ENCODE assay signal across 1 cellular context in the genomic region with DNA sequence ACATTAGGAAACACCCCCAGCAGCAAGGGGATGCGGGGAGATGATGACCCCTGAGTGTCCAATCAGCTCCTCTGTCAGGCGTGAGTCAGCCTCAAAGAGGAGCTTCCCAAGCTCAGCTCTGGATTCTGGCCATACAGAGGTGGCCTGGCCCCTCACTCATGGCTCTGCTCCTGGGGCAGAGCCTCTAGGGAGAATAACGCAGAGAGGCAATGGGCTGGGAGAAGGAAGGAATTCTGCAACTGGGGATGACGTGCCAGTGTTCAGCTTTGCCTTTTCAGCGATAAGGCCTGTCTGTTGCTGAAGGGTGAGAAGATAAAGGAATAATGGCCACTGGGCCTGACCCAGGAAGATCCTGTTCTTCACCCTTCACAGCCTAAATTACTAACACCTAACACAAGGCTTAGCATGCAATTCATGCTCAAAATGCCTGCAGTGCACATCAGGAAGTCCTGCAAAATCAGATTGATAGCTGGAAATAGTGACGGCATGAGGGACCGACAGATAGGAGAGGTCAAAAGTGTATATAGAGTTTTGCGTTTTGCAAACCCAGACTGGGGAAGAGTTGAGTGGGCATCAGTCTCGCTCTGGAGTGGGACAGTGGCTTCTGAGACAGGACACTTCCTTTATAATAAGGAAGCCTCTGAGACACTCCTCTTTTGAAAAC.
TF ChIP-seq lines count a peak whose summit lies in the region.

No MANE protein-coding gene starts in this region.

TF ChIP-seq in K562, 482 proteins besides CTCF, POLR2A, EP300 and RAD21 (continued from another document and continues in another):
- TF ChIP-seq, protein P1, sequence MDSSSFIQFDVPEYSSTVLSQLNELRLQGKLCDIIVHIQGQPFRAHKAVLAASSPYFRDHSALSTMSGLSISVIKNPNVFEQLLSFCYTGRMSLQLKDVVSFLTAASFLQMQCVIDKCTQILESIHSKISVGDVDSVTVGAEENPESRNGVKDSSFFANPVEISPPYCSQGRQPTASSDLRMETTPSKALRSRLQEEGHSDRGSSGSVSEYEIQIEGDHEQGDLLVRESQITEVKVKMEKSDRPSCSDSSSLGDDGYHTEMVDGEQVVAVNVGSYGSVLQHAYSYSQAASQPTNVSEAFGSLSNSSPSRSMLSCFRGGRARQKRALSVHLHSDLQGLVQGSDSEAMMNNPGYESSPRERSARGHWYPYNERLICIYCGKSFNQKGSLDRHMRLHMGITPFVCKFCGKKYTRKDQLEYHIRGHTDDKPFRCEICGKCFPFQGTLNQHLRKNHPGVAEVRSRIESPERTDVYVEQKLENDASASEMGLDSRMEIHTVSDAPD (CRISPR knock-in tag; IDR thresholded peaks at IDR 0.05): no peak
- TF ChIP-seq NR2C2 (CRISPR knock-in tag; IDR thresholded peaks at IDR 0.05) (no peak), NR2C2 (tag; IDR thresholded peaks at IDR 0.05) (peak; percentile 48), ZNF263 (CRISPR knock-in tag; IDR thresholded peaks at IDR 0.05; ENCODE audit: borderline replicate concordance) (0 out of 2 replicates have a peak, but pooled peaks have one; percentile 19), CTBP1 (IDR thresholded peaks at IDR 0.05; ENCODE audit: borderline replicate concordance) (peak; percentile 47; the same call in 1 of the 2 replicates), SNAPC5 (CRISPR knock-in tag; IDR thresholded peaks at IDR 0.05) (no peak), CREM (IDR thresholded peaks at IDR 0.05; ENCODE audit: low read depth) (peak; percentile 77; the same call in 1 of the 2 replicates), MECOM (CRISPR knock-in tag; IDR thresholded peaks at IDR 0.05) (peak; percentile 37), ATF1 (CRISPR knock-in tag; IDR thresholded peaks at IDR 0.05) (no peak), ATF1 (tag; IDR thresholded peaks at IDR 0.05) (peak; percentile 66), MEIS2 (IDR thresholded peaks at IDR 0.05; ENCODE audit: partially characterized antibody) (peak; percentile 59), XRCC3 (IDR thresholded peaks at IDR 0.05) (no peak), GABPB1 (CRISPR knock-in tag; IDR thresholded peaks at IDR 0.05) (0 out of 2 replicates have a peak, but pooled peaks have one; percentile 4), ZBTB17 (CRISPR knock-in tag; IDR thresholded peaks at IDR 0.05) (no peak; the same call in 1 of the 2 replicates), TEAD4 (IDR thresholded peaks at IDR 0.05; ENCODE audit: low read length) (peak; percentile 73), TEAD4 (CRISPR knock-in tag; IDR thresholded peaks at IDR 0.05; ENCODE audit: borderline replicate concordance) (peak; percentile 10; the same call in 1 of the 2 replicates), STAT5B (CRISPR knock-in tag; IDR thresholded peaks at IDR 0.05) (no peak), CEBPG (CRISPR knock-in tag; IDR thresholded peaks at IDR 0.05) (0 out of 2 replicates have a peak, but pooled peaks have one; percentile 6), CEBPG (tag; conservative IDR thresholded peaks at IDR 0.05 in 1 of 2, IDR thresholded peaks at IDR 0.05 in 1 of 2) (no peak), NFE2 (IDR thresholded peaks at IDR 0.05; ENCODE audit: low read depth) (peak; percentile 32; the same call in 1 of the 2 replicates), DPF2 (IDR thresholded peaks at IDR 0.05) (peak; percentile 31; the same call in 1 of the 2 replicates), ZFX (CRISPR knock-in tag; IDR thresholded peaks at IDR 0.05) (no peak), ARID1B (IDR thresholded peaks at IDR 0.05) (peak; percentile 82), JUND (IDR thresholded peaks at IDR 0.05; ENCODE audit: borderline replicate concordance, low read depth, low read length) (no peak), JUND (tag; IDR thresholded peaks at IDR 0.05; ENCODE audit: borderline replicate concordance, low read depth, low read length) (peak; percentile 68; the same call in 2 of the 3 replicates), SOX6 (IDR thresholded peaks at IDR 0.05) (peak; percentile 23; the same call in 1 of the 2 replicates), CBFA2T2 (conservative IDR thresholded peaks at IDR 0.05) (peak; percentile 55), MYNN (IDR thresholded peaks at IDR 0.05) (peak; percentile 16; the same call in 1 of the 2 replicates), MYNN (CRISPR knock-in tag; IDR thresholded peaks at IDR 0.05) (no peak), SMARCA4 (IDR thresholded peaks at IDR 0.05) (peak; percentile 60), YY1 (IDR thresholded peaks at IDR 0.05; ENCODE audit: borderline replicate concordance in 1 of 3, control insufficient read depth in 1 of 3, extremely low read depth in 1 of 3, insufficient read depth in 3 of 3, insufficient read length in 1 of 3, insufficient replicate concordance in 2 of 3, low read depth in 1 of 3, low read length in 2 of 3) (peak in 1 of 3 experiments; percentile 62), SP2 (IDR thresholded peaks at IDR 0.05; ENCODE audit: extremely low read depth, low read depth, low read length, poor library complexity, severe bottlenecking) (no peak), RCOR1 (IDR thresholded peaks at IDR 0.05; ENCODE audit: borderline replicate concordance in 1 of 2, low read depth in 2 of 2, low read length in 2 of 2) (peak in 1 of 2 experiments; percentile 65; a peak in 2 of 4 replicates), RBBP5 (IDR thresholded peaks at IDR 0.05; ENCODE audit: borderline replicate concordance, insufficient read depth, low read length, poor library complexity, severe bottlenecking) (no peak), POLR2AphosphoS5 (IDR thresholded peaks at IDR 0.05; ENCODE audit: control insufficient read depth, insufficient read depth, low read depth, low read length) (peak; percentile 33; the same call in 1 of the 2 replicates), NCOR1 (IDR thresholded peaks at IDR 0.05) (peak; percentile 52), DMBX1 (CRISPR knock-in tag; IDR thresholded peaks at IDR 0.05; ENCODE audit: borderline replicate concordance) (no peak), CBFA2T3 (IDR thresholded peaks at IDR 0.05) (peak; percentile 79), TAL1 (IDR thresholded peaks at IDR 0.05) (peak; percentile 54; the same call in 1 of the 2 replicates)
- TF ChIP-seq, protein P2, sequence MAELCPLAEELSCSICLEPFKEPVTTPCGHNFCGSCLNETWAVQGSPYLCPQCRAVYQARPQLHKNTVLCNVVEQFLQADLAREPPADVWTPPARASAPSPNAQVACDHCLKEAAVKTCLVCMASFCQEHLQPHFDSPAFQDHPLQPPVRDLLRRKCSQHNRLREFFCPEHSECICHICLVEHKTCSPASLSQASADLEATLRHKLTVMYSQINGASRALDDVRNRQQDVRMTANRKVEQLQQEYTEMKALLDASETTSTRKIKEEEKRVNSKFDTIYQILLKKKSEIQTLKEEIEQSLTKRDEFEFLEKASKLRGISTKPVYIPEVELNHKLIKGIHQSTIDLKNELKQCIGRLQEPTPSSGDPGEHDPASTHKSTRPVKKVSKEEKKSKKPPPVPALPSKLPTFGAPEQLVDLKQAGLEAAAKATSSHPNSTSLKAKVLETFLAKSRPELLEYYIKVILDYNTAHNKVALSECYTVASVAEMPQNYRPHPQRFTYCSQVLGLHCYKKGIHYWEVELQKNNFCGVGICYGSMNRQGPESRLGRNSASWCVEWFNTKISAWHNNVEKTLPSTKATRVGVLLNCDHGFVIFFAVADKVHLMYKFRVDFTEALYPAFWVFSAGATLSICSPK (IDR thresholded peaks at IDR 0.05; ENCODE audit: borderline replicate concordance): no peak
- TF ChIP-seq, protein P3, sequence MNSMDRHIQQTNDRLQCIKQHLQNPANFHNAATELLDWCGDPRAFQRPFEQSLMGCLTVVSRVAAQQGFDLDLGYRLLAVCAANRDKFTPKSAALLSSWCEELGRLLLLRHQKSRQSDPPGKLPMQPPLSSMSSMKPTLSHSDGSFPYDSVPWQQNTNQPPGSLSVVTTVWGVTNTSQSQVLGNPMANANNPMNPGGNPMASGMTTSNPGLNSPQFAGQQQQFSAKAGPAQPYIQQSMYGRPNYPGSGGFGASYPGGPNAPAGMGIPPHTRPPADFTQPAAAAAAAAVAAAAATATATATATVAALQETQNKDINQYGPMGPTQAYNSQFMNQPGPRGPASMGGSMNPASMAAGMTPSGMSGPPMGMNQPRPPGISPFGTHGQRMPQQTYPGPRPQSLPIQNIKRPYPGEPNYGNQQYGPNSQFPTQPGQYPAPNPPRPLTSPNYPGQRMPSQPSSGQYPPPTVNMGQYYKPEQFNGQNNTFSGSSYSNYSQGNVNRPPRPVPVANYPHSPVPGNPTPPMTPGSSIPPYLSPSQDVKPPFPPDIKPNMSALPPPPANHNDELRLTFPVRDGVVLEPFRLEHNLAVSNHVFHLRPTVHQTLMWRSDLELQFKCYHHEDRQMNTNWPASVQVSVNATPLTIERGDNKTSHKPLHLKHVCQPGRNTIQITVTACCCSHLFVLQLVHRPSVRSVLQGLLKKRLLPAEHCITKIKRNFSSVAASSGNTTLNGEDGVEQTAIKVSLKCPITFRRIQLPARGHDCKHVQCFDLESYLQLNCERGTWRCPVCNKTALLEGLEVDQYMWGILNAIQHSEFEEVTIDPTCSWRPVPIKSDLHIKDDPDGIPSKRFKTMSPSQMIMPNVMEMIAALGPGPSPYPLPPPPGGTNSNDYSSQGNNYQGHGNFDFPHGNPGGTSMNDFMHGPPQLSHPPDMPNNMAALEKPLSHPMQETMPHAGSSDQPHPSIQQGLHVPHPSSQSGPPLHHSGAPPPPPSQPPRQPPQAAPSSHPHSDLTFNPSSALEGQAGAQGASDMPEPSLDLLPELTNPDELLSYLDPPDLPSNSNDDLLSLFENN (IDR thresholded peaks at IDR 0.05; ENCODE audit: low read depth in 2 of 2, low read length in 2 of 2): no peak; a peak in 1 of 4 replicates
- TF ChIP-seq, protein P4, sequence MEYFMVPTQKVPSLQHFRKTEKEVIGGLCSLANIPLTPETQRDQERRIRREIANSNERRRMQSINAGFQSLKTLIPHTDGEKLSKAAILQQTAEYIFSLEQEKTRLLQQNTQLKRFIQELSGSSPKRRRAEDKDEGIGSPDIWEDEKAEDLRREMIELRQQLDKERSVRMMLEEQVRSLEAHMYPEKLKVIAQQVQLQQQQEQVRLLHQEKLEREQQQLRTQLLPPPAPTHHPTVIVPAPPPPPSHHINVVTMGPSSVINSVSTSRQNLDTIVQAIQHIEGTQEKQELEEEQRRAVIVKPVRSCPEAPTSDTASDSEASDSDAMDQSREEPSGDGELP (CRISPR knock-in tag; IDR thresholded peaks at IDR 0.05; ENCODE audit: borderline replicate concordance): no peak
- TF ChIP-seq, protein P5, sequence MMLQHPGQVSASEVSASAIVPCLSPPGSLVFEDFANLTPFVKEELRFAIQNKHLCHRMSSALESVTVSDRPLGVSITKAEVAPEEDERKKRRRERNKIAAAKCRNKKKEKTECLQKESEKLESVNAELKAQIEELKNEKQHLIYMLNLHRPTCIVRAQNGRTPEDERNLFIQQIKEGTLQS (IDR thresholded peaks at IDR 0.05): peak; percentile 53; the same call in 1 of the 2 replicates
- TF ChIP-seq, protein P5 (CRISPR knock-in tag; conservative IDR thresholded peaks at IDR 0.05): peak; percentile 51; the same call in 1 of the 2 replicates
- TF ChIP-seq, protein P6, sequence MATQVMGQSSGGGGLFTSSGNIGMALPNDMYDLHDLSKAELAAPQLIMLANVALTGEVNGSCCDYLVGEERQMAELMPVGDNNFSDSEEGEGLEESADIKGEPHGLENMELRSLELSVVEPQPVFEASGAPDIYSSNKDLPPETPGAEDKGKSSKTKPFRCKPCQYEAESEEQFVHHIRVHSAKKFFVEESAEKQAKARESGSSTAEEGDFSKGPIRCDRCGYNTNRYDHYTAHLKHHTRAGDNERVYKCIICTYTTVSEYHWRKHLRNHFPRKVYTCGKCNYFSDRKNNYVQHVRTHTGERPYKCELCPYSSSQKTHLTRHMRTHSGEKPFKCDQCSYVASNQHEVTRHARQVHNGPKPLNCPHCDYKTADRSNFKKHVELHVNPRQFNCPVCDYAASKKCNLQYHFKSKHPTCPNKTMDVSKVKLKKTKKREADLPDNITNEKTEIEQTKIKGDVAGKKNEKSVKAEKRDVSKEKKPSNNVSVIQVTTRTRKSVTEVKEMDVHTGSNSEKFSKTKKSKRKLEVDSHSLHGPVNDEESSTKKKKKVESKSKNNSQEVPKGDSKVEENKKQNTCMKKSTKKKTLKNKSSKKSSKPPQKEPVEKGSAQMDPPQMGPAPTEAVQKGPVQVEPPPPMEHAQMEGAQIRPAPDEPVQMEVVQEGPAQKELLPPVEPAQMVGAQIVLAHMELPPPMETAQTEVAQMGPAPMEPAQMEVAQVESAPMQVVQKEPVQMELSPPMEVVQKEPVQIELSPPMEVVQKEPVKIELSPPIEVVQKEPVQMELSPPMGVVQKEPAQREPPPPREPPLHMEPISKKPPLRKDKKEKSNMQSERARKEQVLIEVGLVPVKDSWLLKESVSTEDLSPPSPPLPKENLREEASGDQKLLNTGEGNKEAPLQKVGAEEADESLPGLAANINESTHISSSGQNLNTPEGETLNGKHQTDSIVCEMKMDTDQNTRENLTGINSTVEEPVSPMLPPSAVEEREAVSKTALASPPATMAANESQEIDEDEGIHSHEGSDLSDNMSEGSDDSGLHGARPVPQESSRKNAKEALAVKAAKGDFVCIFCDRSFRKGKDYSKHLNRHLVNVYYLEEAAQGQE (CRISPR knock-in tag; IDR thresholded peaks at IDR 0.05; ENCODE audit: low read depth): 0 out of 2 replicates have a peak, but pooled peaks have one; percentile 44
- TF ChIP-seq, protein P7, sequence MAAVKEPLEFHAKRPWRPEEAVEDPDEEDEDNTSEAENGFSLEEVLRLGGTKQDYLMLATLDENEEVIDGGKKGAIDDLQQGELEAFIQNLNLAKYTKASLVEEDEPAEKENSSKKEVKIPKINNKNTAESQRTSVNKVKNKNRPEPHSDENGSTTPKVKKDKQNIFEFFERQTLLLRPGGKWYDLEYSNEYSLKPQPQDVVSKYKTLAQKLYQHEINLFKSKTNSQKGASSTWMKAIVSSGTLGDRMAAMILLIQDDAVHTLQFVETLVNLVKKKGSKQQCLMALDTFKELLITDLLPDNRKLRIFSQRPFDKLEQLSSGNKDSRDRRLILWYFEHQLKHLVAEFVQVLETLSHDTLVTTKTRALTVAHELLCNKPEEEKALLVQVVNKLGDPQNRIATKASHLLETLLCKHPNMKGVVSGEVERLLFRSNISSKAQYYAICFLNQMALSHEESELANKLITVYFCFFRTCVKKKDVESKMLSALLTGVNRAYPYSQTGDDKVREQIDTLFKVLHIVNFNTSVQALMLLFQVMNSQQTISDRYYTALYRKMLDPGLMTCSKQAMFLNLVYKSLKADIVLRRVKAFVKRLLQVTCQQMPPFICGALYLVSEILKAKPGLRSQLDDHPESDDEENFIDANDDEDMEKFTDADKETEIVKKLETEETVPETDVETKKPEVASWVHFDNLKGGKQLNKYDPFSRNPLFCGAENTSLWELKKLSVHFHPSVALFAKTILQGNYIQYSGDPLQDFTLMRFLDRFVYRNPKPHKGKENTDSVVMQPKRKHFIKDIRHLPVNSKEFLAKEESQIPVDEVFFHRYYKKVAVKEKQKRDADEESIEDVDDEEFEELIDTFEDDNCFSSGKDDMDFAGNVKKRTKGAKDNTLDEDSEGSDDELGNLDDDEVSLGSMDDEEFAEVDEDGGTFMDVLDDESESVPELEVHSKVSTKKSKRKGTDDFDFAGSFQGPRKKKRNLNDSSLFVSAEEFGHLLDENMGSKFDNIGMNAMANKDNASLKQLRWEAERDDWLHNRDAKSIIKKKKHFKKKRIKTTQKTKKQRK (IDR thresholded peaks at IDR 0.05; ENCODE audit: borderline replicate concordance, low read depth, low read length): no peak
